In the genomic region with DNA sequence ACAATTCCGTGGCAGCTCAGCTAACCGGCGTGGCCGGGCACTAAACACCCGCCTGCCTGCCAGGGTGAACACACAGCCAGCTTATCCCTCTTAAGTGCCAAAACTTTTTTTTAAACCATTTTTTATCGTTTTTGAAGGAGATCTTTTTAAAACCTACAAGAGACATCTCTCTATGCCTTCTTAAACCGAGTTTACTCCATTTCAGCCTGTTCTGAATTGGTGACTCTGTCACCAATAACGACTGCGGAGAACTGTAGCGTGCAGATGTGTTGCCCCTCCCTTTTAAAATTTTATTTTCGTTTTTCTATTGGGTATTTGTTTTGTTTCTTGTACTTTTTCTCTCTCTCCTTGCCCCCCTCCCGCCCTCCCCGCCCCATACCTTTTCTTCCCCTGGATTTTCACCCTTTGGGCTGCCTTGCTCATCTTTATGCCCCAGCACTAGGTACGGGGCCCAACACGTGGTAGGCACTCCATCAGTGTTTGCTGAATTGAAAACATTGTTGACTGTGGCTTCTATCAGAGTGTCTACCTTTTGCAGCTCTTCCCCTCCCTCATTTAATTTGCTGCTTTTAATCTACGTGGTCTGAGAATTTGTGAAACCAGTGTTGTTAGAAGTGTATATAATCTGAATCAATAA, we compare ENCODE assay signal across 8 cellular contexts. TPM values are rescaled to one million over a fixed set of nuclear protein-coding genes. Genes with fewer than 3 reads are reported as not detected.
A peak's percentile ranks its signal among the peaks of the same experiment; 100 is the strongest.
DNase-seq lines count a peak whose midpoint lies in the region; ATAC-seq and TF ChIP-seq lines count a peak whose summit lies in the region.

No MANE protein-coding gene starts in this region.

- no peaks in the 10 kb centered on the region for H3K9me2 ChIP-seq in HCT116 (ENCODE audit: insufficient read depth)

- H3K36me3 Mint-ChIP-seq in activated CD8-positive, alpha-beta T cell treated with anti-CD3 and anti-CD28 coated beads for 36 hours (ENCODE audit: low read depth): peaks cover 39% of the 10 kb centered on the region

- H3K79me2 ChIP-seq in HCT116 (ENCODE audit: insufficient read depth, low read length) (peaks cover 35% of the 10 kb centered on the region), smooth muscle cell (ENCODE audit: low read depth) (peaks cover 42% of the 10 kb centered on the region)

- POLR2A ChIA-PET in HCT116 (lab: Charles Lee) (interaction anchor here (1.9 kb wide), 1 partner anchor 26 kb away, joined by 12 read pairs; a partner anchor contains a TSS), HEK293T (lab: Yijun Ruan, JAX) (interaction anchor here (1.0 to 4.2 kb wide), 8 partner anchors 10 to 55 kb away, joined by 3 to 73 read pairs (median 4); a partner anchor contains a TSS)
- POLR2A ChIA-PET in activated CD8-positive, alpha-beta T cell treated with anti-CD3 and anti-CD28 coated beads for 36 hours (lab: Charles Lee): interaction anchor here (0.8 to 9.1 kb wide), 7 partner anchors 11 to 178 kb away, joined by 3 to 94 read pairs (median 5); a partner anchor contains a TSS

- H3K4me1 ChIP-seq in HCT116 (ENCODE audit: control insufficient read depth in 1 of 2, insufficient read depth in 2 of 2, low read length in 2 of 2) (peaks cover 20 to 45% of the 10 kb centered on the region in 2 experiments), iPS DF 6.9 (ENCODE audit: control insufficient read depth, insufficient read depth, low read length) (peaks cover 8% of the 10 kb centered on the region; the same call in 1 of the 2 replicates), smooth muscle cell (ENCODE audit: low read depth) (peaks cover 39% of the 10 kb centered on the region)

- BruUV-seq in HCT116 (replicated peaks; lab: Mats Ljungman, UMichigan): no TSS peak

- H3K27me3 Mint-ChIP-seq in activated CD8-positive, alpha-beta T cell treated with anti-CD3 and anti-CD28 coated beads for 36 hours: no peaks in the 10 kb centered on the region

- TF ChIP-seq CTCF in HCT116 (IDR thresholded peaks at IDR 0.05 in 2 of 3, conservative IDR thresholded peaks at IDR 0.05 in 1 of 3; ENCODE audit: borderline replicate concordance in 1 of 3, insufficient read depth in 1 of 3, low read depth in 2 of 3, low read length in 2 of 3) (no peak), smooth muscle cell (IDR thresholded peaks at IDR 0.05; ENCODE audit: borderline replicate concordance, insufficient read depth, poor library complexity, severe bottlenecking) (no peak)
- TF ChIP-seq CTCF in activated CD8-positive, alpha-beta T cell treated with anti-CD3 and anti-CD28 coated beads for 36 hours (IDR thresholded peaks at IDR 0.05): no peak

- H3K9ac ChIP-seq in HCT116 (ENCODE audit: low read length): peak overlapping the region; percentile 94
- H3K9ac ChIP-seq in smooth muscle cell (ENCODE audit: low read depth): peak overlapping the region; percentile 91

- no peaks in the 10 kb centered on the region for H3K9me3 Mint-ChIP-seq in activated CD8-positive, alpha-beta T cell treated with anti-CD3 and anti-CD28 coated beads for 36 hours

- H3K4me2 ChIP-seq in HCT116 (ENCODE audit: low read length): peak overlapping the region; percentile 88
- peak overlapping the region; percentile 94 for H3K4me2 ChIP-seq in smooth muscle cell

- H3F3A ChIP-seq in smooth muscle cell (ENCODE audit: low read depth): peaks cover 24% of the 10 kb centered on the region

- DNase-seq in HCT116 (ENCODE audit: low read depth, low spot score) (no peak), iPS DF 6.9 (ENCODE audit: low read depth, low spot score) (no peak), smooth muscle cell (lab: John Stamatoyannopoulos, UW; ENCODE audit: unreplicated experiment) (no peak), middle frontal gyrus (ENCODE audit: extremely low spot score, low spot score) (no peak), cerebellar cortex (ENCODE audit: low spot score) (no peak), HEK293T (ENCODE audit: extremely low spot score) (no peak)
- DNase-seq in activated CD8-positive, alpha-beta T cell treated with anti-CD3 and anti-CD28 coated beads for 36 hours: no peak

- peaks cover 44% of the 10 kb centered on the region for H3K4me1 Mint-ChIP-seq in activated CD8-positive, alpha-beta T cell treated with anti-CD3 and anti-CD28 coated beads for 36 hours (ENCODE audit: low read depth)

- WGBS in iPS DF 6.9 (ENCODE audit: insufficient coverage, insufficient read length): no CpG with 5 or more reads among the region's 16 CpGs
- WGBS in smooth muscle cell (ENCODE audit: low lambda C conversion rate): 6% methylated on average over 14 of the region's 16 CpGs

- H3K9me3 ChIP-seq in HCT116 (ENCODE audit: control insufficient read depth in 1 of 2, insufficient read depth in 1 of 2, low read depth in 1 of 2, low read length in 2 of 2): no peaks in the 10 kb centered on the region
- no peaks in the 10 kb centered on the region for H3K9me3 ChIP-seq in iPS DF 6.9 (ENCODE audit: control insufficient read depth, insufficient read depth, low read length)
- H3K9me3 ChIP-seq in smooth muscle cell (replicated peaks; ENCODE audit: low read depth): no peaks in the 10 kb centered on the region

- H3K36me3 ChIP-seq in HCT116 (ENCODE audit: control insufficient read depth in 1 of 2, insufficient read depth in 2 of 2, low read length in 2 of 2) (peaks cover 4 to 18% of the 10 kb centered on the region in 2 experiments; a peak in 3 of 4 replicates), iPS DF 6.9 (ENCODE audit: control insufficient read depth, insufficient read depth, low read length) (no peaks in the 10 kb centered on the region), smooth muscle cell (ENCODE audit: low read depth) (no peaks in the 10 kb centered on the region)

- peak overlapping the region; percentile 62 to 88 for H3K4me3 ChIP-seq in HCT116 (replicated peaks in 1 of 2; ENCODE audit: low read depth in 1 of 2, low read length in 2 of 2)
- peak overlapping the region; percentile 66 for H3K4me3 ChIP-seq in iPS DF 6.9 (ENCODE audit: low read length)
- peak overlapping the region; percentile 89 for H3K4me3 ChIP-seq in smooth muscle cell

- ATAC-seq in HCT116 (no peak), GM21360 (IDR thresholded peaks at IDR 0.05; ENCODE audit: unreplicated experiment) (no peak)
- ATAC-seq in activated CD8-positive, alpha-beta T cell treated with anti-CD3 and anti-CD28 coated beads for 36 hours: peak; percentile 5

- H2AFZ ChIP-seq in HCT116 (ENCODE audit: low read depth, low read length, poor library complexity, severe bottlenecking): no peak overlapping the region
- H2AFZ ChIP-seq in smooth muscle cell (ENCODE audit: low read depth): no peak overlapping the region

- H3K4me3 Mint-ChIP-seq in activated CD8-positive, alpha-beta T cell treated with anti-CD3 and anti-CD28 coated beads for 36 hours: peak overlapping the region; percentile 99

- H3K27ac ChIP-seq in HCT116 (ENCODE audit: low read depth, low read length) (peak overlapping the region; percentile 99), iPS DF 6.9 (ENCODE audit: low read length) (no peak overlapping the region), smooth muscle cell (ENCODE audit: low read depth) (peak overlapping the region; percentile 93)

- RAD21 ChIA-PET in HCT116 (lab: Charles Lee; ENCODE audit: low non-redundant PET in 1 of 2, low total read pairs in 2 of 2, uncharacterized antibody in 2 of 2, unreplicated experiment in 2 of 2): no interaction called here

- H4K20me1 ChIP-seq in HCT116 (ENCODE audit: insufficient read depth): peaks cover 3% of the 10 kb centered on the region; the same call in 1 of the 2 replicates
- H4K20me1 ChIP-seq in smooth muscle cell (ENCODE audit: low read depth): peaks cover 38% of the 10 kb centered on the region

- H3K27me3 ChIP-seq in HCT116 (ENCODE audit: insufficient read depth, low read length) (no peaks in the 10 kb centered on the region), iPS DF 6.9 (ENCODE audit: control insufficient read depth, insufficient read depth, low read length) (no peaks in the 10 kb centered on the region), smooth muscle cell (ENCODE audit: low read depth) (no peaks in the 10 kb centered on the region)

- CTCF ChIA-PET in HCT116 (lab: Charles Lee): no interaction called here
- CTCF ChIA-PET in activated CD8-positive, alpha-beta T cell treated with anti-CD3 and anti-CD28 coated beads for 36 hours (lab: Charles Lee): interaction anchor here (0.7 to 4.4 kb wide), 8 partner anchors 11 to 64 kb away, joined by 3 to 19 read pairs (median 5); no protein-coding TSS in a partner anchor
- CTCF ChIA-PET in HEK293T (lab: Yijun Ruan, JAX): interaction anchor here (3.1 kb wide), 1 partner anchor 32 kb away, joined by 8 read pairs; no protein-coding TSS in a partner anchor

- intact Hi-C loops in HCT116 (cut with micrococcal nuclease): no loop called here
- intact Hi-C loops in activated CD8-positive, alpha-beta T cell treated with anti-CD3 and anti-CD28 coated beads for 36 hours (cut with micrococcal nuclease): loop anchor here (5.0 kb wide), 1 partner anchor 33 kb away; no protein-coding TSS in a partner anchor

- no peak for TF ChIP-seq RAD21 in HCT116 (IDR thresholded peaks at IDR 0.05; ENCODE audit: low read depth)

- TF ChIP-seq POLR2A in HCT116 (IDR thresholded peaks at IDR 0.05; ENCODE audit: borderline replicate concordance, extremely low read depth, insufficient read depth, insufficient read length): no peak

- peak overlapping the region; percentile 98 for H3K27ac Mint-ChIP-seq in activated CD8-positive, alpha-beta T cell treated with anti-CD3 and anti-CD28 coated beads for 36 hours

RNA-seq across cellular contexts. Expression of a gene that starts 1.5 kb away (rescaled TPM):
- total RNA-seq in HCT116 (2021; ENCODE audit: unreplicated experiment) (19.3 TPM), smooth muscle cell (25.9 and 27.7 TPM in 2 replicates)
- polyA plus RNA-seq in HCT116 (2012): 12.2 and 13.8 TPM in 2 replicates
- 10 to 100 TPM; 17.8 to 18.0 TPM for total RNA-seq in activated CD8-positive, alpha-beta T cell treated with anti-CD3 and anti-CD28 coated beads for 36 hours
- 26.2 and 32.4 TPM in 2 replicates for polyA plus RNA-seq in smooth muscle cell

RNA-seq across cellular contexts. Expression of a gene that starts 8.3 kb away (rescaled TPM):
- total RNA-seq in HCT116 (2021; ENCODE audit: unreplicated experiment) (22.1 TPM), smooth muscle cell (2.8 and 9.2 TPM in 2 replicates)
- polyA plus RNA-seq in HCT116 (2012): 16.9 and 18.7 TPM in 2 replicates
- total RNA-seq in activated CD8-positive, alpha-beta T cell treated with anti-CD3 and anti-CD28 coated beads for 36 hours: 1 to 10 TPM; 7.1 to 7.4 TPM
- polyA plus RNA-seq in smooth muscle cell: 11.2 and 11.7 TPM in 2 replicates

RNA-seq across cellular contexts. Expression of a gene that starts 26.5 kb away (rescaled TPM):
- total RNA-seq in HCT116 (2021; ENCODE audit: unreplicated experiment) (40.4 TPM), smooth muscle cell (3.3 and 7.1 TPM in 2 replicates)
- 21.0 and 24.0 TPM in 2 replicates for polyA plus RNA-seq in HCT116 (2012)
- total RNA-seq in activated CD8-positive, alpha-beta T cell treated with anti-CD3 and anti-CD28 coated beads for 36 hours: 10 to 100 TPM; 12.8 to 13.0 TPM
- polyA plus RNA-seq in smooth muscle cell: 16.6 and 17.7 TPM in 2 replicates

RNA-seq across cellular contexts. Expression of a gene that starts 41.3 kb away (rescaled TPM):
- total RNA-seq in HCT116 (2021; ENCODE audit: unreplicated experiment) (not detected), smooth muscle cell (not detected in 2 replicates)
- not detected in 2 replicates for polyA plus RNA-seq in HCT116 (2012)
- not detected for total RNA-seq in activated CD8-positive, alpha-beta T cell treated with anti-CD3 and anti-CD28 coated beads for 36 hours
- polyA plus RNA-seq in smooth muscle cell: not detected in 2 replicates

RNA-seq across cellular contexts. Expression of a gene that starts 48.0 kb away (rescaled TPM):
- total RNA-seq in HCT116 (2021; ENCODE audit: unreplicated experiment) (1.9 TPM), smooth muscle cell (31.5 and 50.1 TPM in 2 replicates)
- 2.0 and 2.5 TPM in 2 replicates for polyA plus RNA-seq in HCT116 (2012)
- total RNA-seq in activated CD8-positive, alpha-beta T cell treated with anti-CD3 and anti-CD28 coated beads for 36 hours: 1 to 10 TPM; 8.0 to 8.7 TPM
- polyA plus RNA-seq in smooth muscle cell: 99.1 and 107 TPM in 2 replicates
